8 cellular contexts compared by ENCODE assay signal in the genomic region with DNA sequence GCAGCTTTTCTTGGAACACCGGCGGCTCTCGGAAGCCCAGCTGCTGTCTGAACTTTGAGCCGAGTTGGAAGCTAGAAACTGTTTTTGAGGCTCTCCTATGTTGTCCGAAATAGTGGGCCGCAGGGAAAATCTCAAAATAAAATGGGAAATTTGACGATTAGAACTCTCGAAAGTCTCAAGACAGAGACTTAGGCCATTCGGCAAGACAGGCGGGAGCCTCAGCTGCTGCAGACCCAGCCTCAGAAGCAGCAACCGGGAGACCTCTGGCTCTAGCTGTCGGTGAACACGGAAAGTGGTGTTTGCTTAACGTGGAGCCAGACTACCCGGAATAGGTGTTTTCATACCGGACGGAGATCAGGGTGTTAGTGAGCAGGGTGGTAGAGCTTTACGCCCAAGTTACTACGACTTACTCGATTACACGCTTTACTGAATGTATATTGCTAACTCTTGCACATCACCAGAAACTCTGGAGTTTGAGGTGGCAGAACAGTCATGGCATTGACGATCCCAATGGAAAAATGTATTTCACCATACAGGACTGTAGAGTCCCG. TPM values are rescaled to one million over a fixed set of nuclear protein-coding genes. Genes with fewer than 3 reads are reported as not detected.
DNase-seq lines count a peak whose midpoint lies in the region; ATAC-seq and TF ChIP-seq lines count a peak whose summit lies in the region.

No MANE protein-coding gene starts in this region.

- H3K27me3 ChIP-seq in BE2C (no peaks in the 10 kb centered on the region), foreskin keratinocyte (no peaks in the 10 kb centered on the region), rectal smooth muscle tissue (ENCODE audit: control insufficient read depth, insufficient read depth, low read length) (no peaks in the 10 kb centered on the region)

- H3K9me3 ChIP-seq in BE2C = no peaks in the 10 kb centered on the region
- no peaks in the 10 kb centered on the region for H3K9me3 ChIP-seq in T-helper 17 cell (ENCODE audit: control insufficient read depth, low read length, poor library complexity, severe bottlenecking)

- H3K4me3 ChIP-seq in BE2C (ENCODE audit: low read depth, low read length) (peak overlapping the region; percentile 80), rectal smooth muscle tissue (ENCODE audit: low read length) (peak overlapping the region; percentile 87)

- no peaks in the 10 kb centered on the region for H3K27me3 Mint-ChIP-seq in T-helper 17 cell

- H3K4me1 ChIP-seq in BE2C (no peaks in the 10 kb centered on the region), foreskin keratinocyte (peaks cover 19% of the 10 kb centered on the region), rectal smooth muscle tissue (ENCODE audit: control insufficient read depth, insufficient read depth, low read length) (peaks cover 11% of the 10 kb centered on the region)

- H3K4me3 Mint-ChIP-seq in T-helper 17 cell = peak overlapping the region; percentile 93

- peak overlapping the region; percentile 92 for H3K27ac Mint-ChIP-seq in T-helper 17 cell

- DNase-seq in BE2C (no peak), T-helper 17 cell (no peak), foreskin keratinocyte (no peak), medulla oblongata (ENCODE audit: extremely low spot score) (no peak)

- TF ChIP-seq CTCF in BE2C (IDR thresholded peaks at IDR 0.05; ENCODE audit: low read depth, low read length) (no peak), foreskin keratinocyte (conservative IDR thresholded peaks at IDR 0.05) (no peak)

- peak overlapping the region; percentile 76 for H3K9ac ChIP-seq in rectal smooth muscle tissue (ENCODE audit: low read length)

- H3K36me3 ChIP-seq in BE2C = peaks cover 23% of the 10 kb centered on the region
- peaks cover 23% of the 10 kb centered on the region for H3K36me3 ChIP-seq in rectal smooth muscle tissue (ENCODE audit: control insufficient read depth, insufficient read depth, low read length)

- ATAC-seq in GM21529 (IDR thresholded peaks at IDR 0.05; ENCODE audit: unreplicated experiment) = peak; percentile 3
- ATAC-seq in T-helper 17 cell = no peak
- ATAC-seq in foreskin keratinocyte = no peak
- ATAC-seq in GM21576 (IDR thresholded peaks at IDR 0.05; ENCODE audit: unreplicated experiment) = no peak
- ATAC-seq in GM21360 (IDR thresholded peaks at IDR 0.05; ENCODE audit: unreplicated experiment) = no peak

- peak overlapping the region; percentile 56 for H3K27ac ChIP-seq in foreskin keratinocyte
- peak overlapping the region; percentile 89 for H3K27ac ChIP-seq in rectal smooth muscle tissue (ENCODE audit: low read depth, low read length)

- H3K36me3 Mint-ChIP-seq in T-helper 17 cell (ENCODE audit: low read depth) = no peaks in the 10 kb centered on the region

- peaks cover 20% of the 10 kb centered on the region for H3K4me1 Mint-ChIP-seq in T-helper 17 cell

RNA-seq across cellular contexts. Expression of a gene that starts 0.4 kb away (rescaled TPM):
- 161 TPM for polyA plus RNA-seq in BE2C (2012; ENCODE audit: insufficient read depth, insufficient read length, low read depth)
- total RNA-seq in T-helper 17 cell (100 to 1,000 TPM; 344 to 450 TPM), foreskin keratinocyte (73.8 and 74.1 TPM in 2 replicates)
- polyA plus RNA-seq in foreskin keratinocyte = 42.8 and 45.7 TPM in 2 replicates

RNA-seq across cellular contexts. Expression of a gene that starts 21.9 kb away (rescaled TPM):
- polyA plus RNA-seq in BE2C (2012; ENCODE audit: insufficient read depth, insufficient read length, low read depth) = 7.6 TPM
- total RNA-seq in T-helper 17 cell (10 to 100 TPM; 31.6 to 45.0 TPM), foreskin keratinocyte (6.2 and 7.3 TPM in 2 replicates)
- polyA plus RNA-seq in foreskin keratinocyte = 6.4 and 7.4 TPM in 2 replicates

RNA-seq across cellular contexts. Expression of a gene that starts 32.9 kb away (rescaled TPM):
- 74.7 TPM for polyA plus RNA-seq in BE2C (2012; ENCODE audit: insufficient read depth, insufficient read length, low read depth)
- 10 to 100 TPM; 24.7 to 27.3 TPM for total RNA-seq in T-helper 17 cell
- 85.2 and 85.7 TPM in 2 replicates for total RNA-seq in foreskin keratinocyte
- polyA plus RNA-seq in foreskin keratinocyte = 122 and 125 TPM in 2 replicates
